In genomic region chr10:44878704-44879530, GRCh38 we compare ENCODE assay signal across 8 cellular contexts. TPM values are rescaled to one million over a fixed set of nuclear protein-coding genes. Genes with fewer than 3 reads are reported as not detected.
DNase-seq lines count a peak whose midpoint lies in the region; ATAC-seq and TF ChIP-seq lines count a peak whose summit lies in the region.

No MANE protein-coding gene starts in this region.

- peak overlapping the region; percentile 83 to 93 (median 92) for H3K27ac ChIP-seq in esophagus muscularis mucosa (replicated peaks in 1 of 4)

- no peak for TF ChIP-seq CTCF in esophagus muscularis mucosa (IDR thresholded peaks at IDR 0.05)

- TF ChIP-seq POLR2A in esophagus muscularis mucosa (IDR thresholded peaks at IDR 0.05; ENCODE audit: low read depth) = no peak

- no peaks in the 10 kb centered on the region for H3K36me3 ChIP-seq in esophagus muscularis mucosa

- H3K9me3 ChIP-seq in esophagus muscularis mucosa = no peaks in the 10 kb centered on the region

- DNase-seq in NCI-H2081 (lab: John Stamatoyannopoulos, UW) (peak; percentile 4 to 17), NCI-H2081 treated with DMSO at 0.1 percent for 48 hours (lab: John Stamatoyannopoulos, UW) (no peak), NOMO-1 treated with DMSO at 0.1 percent for 48 hours (lab: John Stamatoyannopoulos, UW; ENCODE audit: unreplicated experiment) (peak; percentile 37), esophagus muscularis mucosa (ENCODE audit: extremely low spot score) (peak; percentile 94), mucosa of gallbladder (ENCODE audit: low spot score) (peak; percentile 88)
- DNase-seq in activated T-cell treated with anti-CD3 and anti-CD28 coated beads, Interleukin-2, amount 50 U/mL, for 48 hours = peak; percentile 79 to 85
- peak; percentile 60 to 61 for DNase-seq in stimulated activated CD8-positive, alpha-beta memory T cell treated with anti-CD3 and anti-CD28 coated beads, Interleukin-15, amount 100 ng/mL, for 48 hours (ENCODE audit: low read depth in 2 of 2)

- no peaks in the 10 kb centered on the region for H3K27me3 ChIP-seq in esophagus muscularis mucosa

- TF ChIP-seq EP300 in esophagus muscularis mucosa (IDR thresholded peaks at IDR 0.05) = peak; percentile 56

- H3K4me3 ChIP-seq in esophagus muscularis mucosa = peak overlapping the region; percentile 51 to 65 (median 54)

- WGBS in esophagus muscularis mucosa = 4% methylated on average over 27 of the region's 30 CpGs

- intact Hi-C loops in esophagus muscularis mucosa (cut with DNase I) = loop anchor here (10.0 kb wide), 1 partner anchor 96 kb away; the partner anchor contains the start of gene DEPP1

- peaks cover 22 to 61% (median 51%) of the 10 kb centered on the region in 4 donors for H3K4me1 ChIP-seq in esophagus muscularis mucosa

- peak; percentile 69 for ATAC-seq in HG03442 (IDR thresholded peaks at IDR 0.05; ENCODE audit: unreplicated experiment)

RNA-seq across cellular contexts. Expression of gene TMEM72, which starts 32.2 kb away (rescaled TPM):
- total RNA-seq in esophagus muscularis mucosa (not detected), mucosa of gallbladder (not detected)
